ENCODE assay signal across 11 cellular contexts in genomic region chr21:42423197-42423675, GRCh38. TPM values are rescaled to one million over a fixed set of nuclear protein-coding genes. Genes with fewer than 3 reads are reported as not detected.
DNase-seq lines count a peak whose midpoint lies in the region; ATAC-seq lines count a peak whose summit lies in the region.
"Had no signal": no experiment of that assay in that cellular context is flagged by ENCODE, and none has a peak within 500 bp of the region (broad histone marks: within the 10 kb centered on the region; RNA-seq: fewer than 3 reads in every experiment).

No MANE protein-coding gene starts in this region.

- H3K18ac ChIP-seq in mesendoderm (ENCODE audit: low read length): no peak overlapping the region

- no peaks in the 10 kb centered on the region for H3K79me1 ChIP-seq in mesendoderm (ENCODE audit: low read length)

- H2AK5ac ChIP-seq in mesendoderm (ENCODE audit: low read length): no peak overlapping the region

- WGBS in mesendoderm (ENCODE audit: extremely low coverage, insufficient coverage, low lambda C conversion rate): no CpG with 5 or more reads among the region's 10 CpGs

- no peak overlapping the region for H4K8ac ChIP-seq in mesendoderm (ENCODE audit: low read depth, low read length)

- H3K27me3 Mint-ChIP-seq in activated CD4-positive, alpha-beta memory T cell treated with anti-CD3 and anti-CD28 coated beads, Interleukin-2, amount 10 ng/mL, durations not matched to agents 7 days and 5 days: no peaks in the 10 kb centered on the region

- H3K4me2 ChIP-seq in mesendoderm (ENCODE audit: low read length): no peak overlapping the region

- no peak overlapping the region for H2BK5ac ChIP-seq in mesendoderm (ENCODE audit: low read length)

- peaks cover 86% of the 10 kb centered on the region for H3K4me1 Mint-ChIP-seq in activated CD4-positive, alpha-beta memory T cell treated with anti-CD3 and anti-CD28 coated beads, Interleukin-2, amount 10 ng/mL, durations not matched to agents 7 days and 5 days

- H3K27ac Mint-ChIP-seq in activated CD4-positive, alpha-beta memory T cell treated with anti-CD3 and anti-CD28 coated beads, Interleukin-2, amount 10 ng/mL, durations not matched to agents 7 days and 5 days: peak overlapping the region; percentile 85

- H3K9me3 Mint-ChIP-seq in activated CD4-positive, alpha-beta memory T cell treated with anti-CD3 and anti-CD28 coated beads, Interleukin-2, amount 10 ng/mL, durations not matched to agents 7 days and 5 days: peaks cover 8% of the 10 kb centered on the region

- H3K4me1 ChIP-seq in mesendoderm (ENCODE audit: control insufficient read depth, low read depth, low read length): no peaks in the 10 kb centered on the region
- H3K4me1 ChIP-seq: left ventricle myocardium inferior had no signal

- no peak overlapping the region for H3K4me3 ChIP-seq in mesendoderm (ENCODE audit: low read length)
- H3K4me3 ChIP-seq: left ventricle myocardium inferior, thoracic aorta had no signal

- peaks cover 91% of the 10 kb centered on the region for H3K36me3 Mint-ChIP-seq in activated CD4-positive, alpha-beta memory T cell treated with anti-CD3 and anti-CD28 coated beads, Interleukin-2, amount 10 ng/mL, durations not matched to agents 7 days and 5 days (ENCODE audit: low read depth)

- no peaks in the 10 kb centered on the region for H3K79me2 ChIP-seq in mesendoderm (ENCODE audit: control insufficient read depth, insufficient read depth, low read length)

- no peak overlapping the region for H2BK15ac ChIP-seq in mesendoderm (replicated peaks; ENCODE audit: low read depth)

- peak overlapping the region; percentile 57 for H3K4me3 Mint-ChIP-seq in activated CD4-positive, alpha-beta memory T cell treated with anti-CD3 and anti-CD28 coated beads, Interleukin-2, amount 10 ng/mL, durations not matched to agents 7 days and 5 days

- no peak overlapping the region for H3K23ac ChIP-seq in mesendoderm (ENCODE audit: low read length)

- H3K27ac ChIP-seq in mesendoderm (ENCODE audit: low read depth, low read length): no peak overlapping the region
- H3K27ac ChIP-seq: left ventricle myocardium inferior, thoracic aorta had no signal

- H3K4ac ChIP-seq in mesendoderm (ENCODE audit: low read depth, low read length): no peak overlapping the region

- peak; percentile 79 for DNase-seq in activated CD4-positive, alpha-beta memory T cell treated with anti-CD3 and anti-CD28 coated beads, Interleukin-2, amount 10 ng/mL, durations not matched to agents 7 days and 5 days
- DNase-seq in stimulated activated CD8-positive, alpha-beta memory T cell treated with anti-CD3 and anti-CD28 coated beads, Interleukin-4, amount 100 ng/mL, for 48 hours: peak; percentile 68
- DNase-seq in NCI-H1930 (lab: John Stamatoyannopoulos, UW) (no peak), COLO668 (lab: John Stamatoyannopoulos, UW; ENCODE audit: unreplicated experiment) (no peak), mesendoderm (no peak)
- DNase-seq: left ventricle myocardium inferior had no signal

- H3K56ac ChIP-seq in mesendoderm (ENCODE audit: low read length): no peak overlapping the region

- CTCF ChIA-PET in activated CD4-positive, alpha-beta memory T cell treated with anti-CD3 and anti-CD28 coated beads, Interleukin-2, amount 10 ng/mL, durations not matched to agents 7 days and 5 days (lab: Charles Lee): interaction anchor here (0.6 to 5.6 kb wide), 4 partner anchors 19 to 230 kb away, joined by 3 to 51 read pairs (median 5); partner anchors contain the start of gene UBASH3A

- no peak overlapping the region for H4K5ac ChIP-seq in mesendoderm (ENCODE audit: low read length)

- H3K36me3 ChIP-seq in mesendoderm (ENCODE audit: control insufficient read depth, insufficient read depth, low read length): no peaks in the 10 kb centered on the region
- H3K36me3 ChIP-seq: left ventricle myocardium inferior, thoracic aorta had no signal

- H2BK120ac ChIP-seq in mesendoderm (ENCODE audit: low read depth, low read length): no peak overlapping the region

- ATAC-seq in GM19035 (IDR thresholded peaks at IDR 0.05; ENCODE audit: unreplicated experiment) (peak; percentile 54), HG02981 (IDR thresholded peaks at IDR 0.05; ENCODE audit: unreplicated experiment) (peak; percentile 58)

- no peaks in the 10 kb centered on the region for H3K27me3 ChIP-seq in mesendoderm (ENCODE audit: insufficient read depth, low read length, poor library complexity)

- POLR2A ChIA-PET in activated CD4-positive, alpha-beta memory T cell treated with anti-CD3 and anti-CD28 coated beads, Interleukin-2, amount 10 ng/mL, durations not matched to agents 7 days and 5 days (lab: Charles Lee): interaction anchor here (0.8 to 19.4 kb wide), 14 partner anchors 7 to 230 kb away, joined by 3 to 431 read pairs (median 7); partner anchors contain the start of gene UBASH3A

- H3K9ac ChIP-seq in mesendoderm (ENCODE audit: low read length): no peak overlapping the region

RNA-seq across cellular contexts. Expression of gene UBASH3A, which starts 19.5 kb away (rescaled TPM):
- 10 to 100 TPM; 67.8 to 70.6 TPM for total RNA-seq in activated CD4-positive, alpha-beta memory T cell treated with anti-CD3 and anti-CD28 coated beads, Interleukin-2, amount 10 ng/mL, durations not matched to agents 7 days and 5 days
- polyA plus RNA-seq in mesendoderm (2013, experiment 1 of 2): not detected
- polyA plus RNA-seq in mesendoderm (2013, experiment 2 of 2): not detected
- total RNA-seq: epithelial cell of proximal tubule, HT1080, left ventricle myocardium inferior had no signal

RNA-seq across cellular contexts. Expression of gene TMPRSS3, which starts 27.4 kb away (rescaled TPM):
- 10 to 100 TPM; 24.6 to 24.8 TPM for total RNA-seq in activated CD4-positive, alpha-beta memory T cell treated with anti-CD3 and anti-CD28 coated beads, Interleukin-2, amount 10 ng/mL, durations not matched to agents 7 days and 5 days
- polyA plus RNA-seq in mesendoderm (2013, experiment 1 of 2): 0.01 TPM
- polyA plus RNA-seq in mesendoderm (2013, experiment 2 of 2): 0.03 TPM
- total RNA-seq: HT1080, left ventricle myocardium inferior, thoracic aorta had no signal

RNA-seq across cellular contexts. Expression of gene TFF1, which starts 56.9 kb away (rescaled TPM):
- not detected for total RNA-seq in activated CD4-positive, alpha-beta memory T cell treated with anti-CD3 and anti-CD28 coated beads, Interleukin-2, amount 10 ng/mL, durations not matched to agents 7 days and 5 days
- not detected for polyA plus RNA-seq in mesendoderm (2013, experiment 1 of 2)
- polyA plus RNA-seq in mesendoderm (2013, experiment 2 of 2): not detected
- total RNA-seq: epithelial cell of proximal tubule, HT1080, left ventricle myocardium inferior had no signal

Comparison
In these comparisons a context has a peak if more than half of its experiments do, and no peak if none do; other contexts are left out.
1. DNase-seq: peak in activated CD4-positive, alpha-beta memory T cell treated with anti-CD3 and anti-CD28 coated beads, Interleukin-2, amount 10 ng/mL, durations not matched to agents 7 days and 5 days (single experiment) and stimulated activated CD8-positive, alpha-beta memory T cell treated with anti-CD3 and anti-CD28 coated beads, Interleukin-4, amount 100 ng/mL, for 48 hours (single experiment); none in NCI-H1930 (0 of 2), COLO668 (single experiment) and mesendoderm (single experiment).